28 cellular contexts compared by ENCODE assay signal in the genomic region with DNA sequence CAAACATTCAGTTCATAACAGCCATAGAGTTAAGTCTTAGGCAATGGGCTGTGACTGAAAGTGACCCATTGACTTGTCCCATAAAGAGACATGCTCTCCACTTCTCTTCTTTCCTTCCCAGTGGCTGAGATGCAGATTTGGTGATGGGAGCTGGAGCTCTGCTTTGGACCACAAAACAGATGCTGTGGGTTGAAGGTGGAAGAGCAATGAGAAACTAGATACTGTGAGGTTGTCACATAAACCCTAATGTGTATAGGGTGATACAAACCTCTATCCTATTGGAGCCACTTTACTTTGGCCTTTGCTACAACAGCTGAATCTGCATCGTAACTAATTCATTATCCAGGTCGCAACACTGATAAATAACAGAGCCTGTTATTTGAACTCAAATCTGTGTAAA.
"Had no signal": no experiment of that assay in that cellular context is flagged by ENCODE, and none has a peak within 500 bp of the region (broad histone marks: within the 10 kb centered on the region; RNA-seq: fewer than 3 reads in every experiment).

No MANE protein-coding gene starts in this region.

- H3K4me1 Mint-ChIP-seq: immature natural killer cell; stimulated activated memory B cell treated with anti-CD40 and anti-IgM and Interleukin-4, amounts not matched to agents 10 μg/mL and 1 μg/mL and 100 μg/mL, for 72 hours; stimulated activated naive CD8-positive, alpha-beta T cell treated with anti-CD3 and anti-CD28 coated beads, Interleukin-15, amount 100 ng/mL, for 72 hours had no signal

- H3K27me3 Mint-ChIP-seq: stimulated activated naive CD8-positive, alpha-beta T cell treated with anti-CD3 and anti-CD28 coated beads, Interleukin-15, amount 100 ng/mL, for 72 hours; type B pancreatic cell had no signal

- H3K36me3 ChIP-seq: heart left ventricle, left ventricle myocardium inferior, right atrium auricular region, sigmoid colon, tibial nerve, uterus had no signal

- H3K79me2 ChIP-seq: parathyroid adenoma had no signal

- H3K9ac ChIP-seq: parathyroid adenoma had no signal

- FAIRE-seq: islet of Langerhans, kidney had no signal

- H3K27me3 ChIP-seq: right atrium auricular region, sigmoid colon, tibial nerve, uterus had no signal

- H3K27ac ChIP-seq: heart left ventricle, left ventricle myocardium inferior, parathyroid adenoma, right atrium auricular region, sigmoid colon, tibial nerve, uterus had no signal

- H3K9me3 Mint-ChIP-seq: immature natural killer cell; mesothelial cell of epicardium; naive thymus-derived CD4-positive, alpha-beta T cell; natural killer cell treated with Interleukin-12 subunit alpha and Interleukin-12 subunit beta and Interleukin-15 and Interleukin-18, amount 100 ng/mL, for 72 hours; stimulated activated memory B cell treated with anti-CD40 and anti-IgM and Interleukin-4, amounts not matched to agents 10 μg/mL and 1 μg/mL and 100 μg/mL, for 72 hours; stimulated activated naive CD8-positive, alpha-beta T cell treated with anti-CD3 and anti-CD28 coated beads, Interleukin-15, amount 100 ng/mL, for 72 hours; type B pancreatic cell had no signal

- H3K4me3 ChIP-seq: heart left ventricle, left ventricle myocardium inferior, lung, right atrium auricular region, smooth muscle cell, tibial nerve, uterus had no signal

- ATAC-seq: heart left ventricle; left colon; naive thymus-derived CD4-positive, alpha-beta T cell; natural killer cell treated with Interleukin-12 subunit alpha and Interleukin-12 subunit beta and Interleukin-15 and Interleukin-18, amount 100 ng/mL, for 72 hours; stimulated activated memory B cell treated with anti-CD40 and anti-IgM and Interleukin-4, amounts not matched to agents 10 μg/mL and 1 μg/mL and 100 μg/mL, for 72 hours; stimulated activated naive CD8-positive, alpha-beta T cell treated with anti-CD3 and anti-CD28 coated beads, Interleukin-15, amount 100 ng/mL, for 72 hours had no signal

- H3K9me3 ChIP-seq: heart left ventricle, left ventricle myocardium inferior, right atrium auricular region, sigmoid colon, tibial nerve, uterus had no signal

- DNase-seq: heart left ventricle; hypothalamus; immature natural killer cell; kidney; left colon; left ventricle myocardium inferior; mesendoderm; naive thymus-derived CD4-positive, alpha-beta T cell; nucleus accumbens; sigmoid colon; stimulated activated CD4-positive, alpha-beta T cell treated with anti-CD3 and anti-CD28 coated beads, Interleukin-1b, Interleukin-23, amount 100 ng/mL, for 48 hours; stimulated activated CD4-positive, alpha-beta T cell treated with anti-CD3 and anti-CD28 coated beads, Interleukin-2, amount 100 ng/mL, for 48 hours; stimulated activated CD4-positive, alpha-beta T cell treated with anti-CD3 and anti-CD28 coated beads, Interleukin-4, amount 100 ng/mL, for 4 hours; stimulated activated CD8-positive, alpha-beta memory T cell treated with anti-CD3 and anti-CD28 coated beads, Interleukin-4, amount 100 ng/mL, for 48 hours; stimulated activated naive CD4-positive, alpha-beta T cell treated with Interleukin-2 at 50 U/mL for 16 hours; stimulated activated naive CD8-positive, alpha-beta T cell treated with anti-CD3 and anti-CD28 coated beads, Interleukin-15, amount 100 ng/mL, for 72 hours; substantia nigra; uterus had no signal

- H3K4me3 Mint-ChIP-seq: immature natural killer cell; mesothelial cell of epicardium; naive thymus-derived CD4-positive, alpha-beta T cell; natural killer cell treated with Interleukin-12 subunit alpha and Interleukin-12 subunit beta and Interleukin-15 and Interleukin-18, amount 100 ng/mL, for 72 hours; stimulated activated memory B cell treated with anti-CD40 and anti-IgM and Interleukin-4, amounts not matched to agents 10 μg/mL and 1 μg/mL and 100 μg/mL, for 72 hours; stimulated activated naive CD8-positive, alpha-beta T cell treated with anti-CD3 and anti-CD28 coated beads, Interleukin-15, amount 100 ng/mL, for 72 hours; type B pancreatic cell had no signal

- H3K4me1 ChIP-seq: left ventricle myocardium inferior, parathyroid adenoma, right atrium auricular region, sigmoid colon, tibial nerve, uterus had no signal

- H3K27ac Mint-ChIP-seq: immature natural killer cell; mesothelial cell of epicardium; naive thymus-derived CD4-positive, alpha-beta T cell; natural killer cell treated with Interleukin-12 subunit alpha and Interleukin-12 subunit beta and Interleukin-15 and Interleukin-18, amount 100 ng/mL, for 72 hours; stimulated activated memory B cell treated with anti-CD40 and anti-IgM and Interleukin-4, amounts not matched to agents 10 μg/mL and 1 μg/mL and 100 μg/mL, for 72 hours; stimulated activated naive CD8-positive, alpha-beta T cell treated with anti-CD3 and anti-CD28 coated beads, Interleukin-15, amount 100 ng/mL, for 72 hours; type B pancreatic cell had no signal

- H2AFZ ChIP-seq: parathyroid adenoma had no signal

- H3K4me2 ChIP-seq: smooth muscle cell had no signal

- H3K36me3 Mint-ChIP-seq: immature natural killer cell; mesothelial cell of epicardium; naive thymus-derived CD4-positive, alpha-beta T cell; natural killer cell treated with Interleukin-12 subunit alpha and Interleukin-12 subunit beta and Interleukin-15 and Interleukin-18, amount 100 ng/mL, for 72 hours; stimulated activated memory B cell treated with anti-CD40 and anti-IgM and Interleukin-4, amounts not matched to agents 10 μg/mL and 1 μg/mL and 100 μg/mL, for 72 hours; type B pancreatic cell had no signal
